1 cellular context compared by ENCODE assay signal in the genomic region with DNA sequence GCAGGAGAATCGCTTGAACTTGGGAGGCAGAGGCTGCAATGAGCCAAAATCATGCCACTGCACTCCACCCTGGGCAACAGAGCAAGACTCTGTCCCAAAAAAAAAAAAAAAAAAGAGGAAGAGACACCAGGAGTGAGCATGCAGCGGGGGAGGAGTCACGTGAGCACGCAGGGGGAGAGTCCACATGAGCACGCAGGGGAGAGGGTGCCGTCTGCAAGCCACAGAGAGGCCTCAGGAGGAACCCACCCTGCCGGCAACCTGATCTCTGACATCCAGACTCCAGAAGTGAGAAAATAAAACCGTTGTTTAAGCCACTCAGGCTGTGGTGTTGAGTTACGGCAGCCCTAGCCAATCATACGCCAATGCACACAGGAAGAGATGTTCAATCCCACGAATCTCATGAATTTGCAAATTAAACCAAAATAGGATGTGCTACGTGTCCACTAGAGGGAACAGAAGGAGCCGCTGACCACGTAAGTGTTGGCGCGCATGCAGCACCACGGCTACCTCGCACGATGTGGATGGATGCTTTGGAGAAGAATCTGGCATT.
TF ChIP-seq lines count a peak whose summit lies in the region.

No MANE protein-coding gene starts in this region.

TF ChIP-seq in WTC11, 78 proteins besides CTCF, POLR2A, EP300 and RAD21 (continued from another document):
- TF ChIP-seq, protein P1, sequence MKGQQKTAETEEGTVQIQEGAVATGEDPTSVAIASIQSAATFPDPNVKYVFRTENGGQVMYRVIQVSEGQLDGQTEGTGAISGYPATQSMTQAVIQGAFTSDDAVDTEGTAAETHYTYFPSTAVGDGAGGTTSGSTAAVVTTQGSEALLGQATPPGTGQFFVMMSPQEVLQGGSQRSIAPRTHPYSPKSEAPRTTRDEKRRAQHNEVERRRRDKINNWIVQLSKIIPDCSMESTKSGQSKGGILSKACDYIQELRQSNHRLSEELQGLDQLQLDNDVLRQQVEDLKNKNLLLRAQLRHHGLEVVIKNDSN (CRISPR knock-in tag; IDR thresholded peaks at IDR 0.05): no peak
- TF ChIP-seq SMAD3 (CRISPR knock-in tag; IDR thresholded peaks at IDR 0.05; ENCODE audit: borderline replicate concordance): no peak
- TF ChIP-seq CREM (CRISPR knock-in tag; IDR thresholded peaks at IDR 0.05): no peak
- TF ChIP-seq, protein P2, sequence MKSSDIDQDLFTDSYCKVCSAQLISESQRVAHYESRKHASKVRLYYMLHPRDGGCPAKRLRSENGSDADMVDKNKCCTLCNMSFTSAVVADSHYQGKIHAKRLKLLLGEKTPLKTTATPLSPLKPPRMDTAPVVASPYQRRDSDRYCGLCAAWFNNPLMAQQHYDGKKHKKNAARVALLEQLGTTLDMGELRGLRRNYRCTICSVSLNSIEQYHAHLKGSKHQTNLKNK (CRISPR knock-in tag; IDR thresholded peaks at IDR 0.05): no peak
- TF ChIP-seq, protein P3, sequence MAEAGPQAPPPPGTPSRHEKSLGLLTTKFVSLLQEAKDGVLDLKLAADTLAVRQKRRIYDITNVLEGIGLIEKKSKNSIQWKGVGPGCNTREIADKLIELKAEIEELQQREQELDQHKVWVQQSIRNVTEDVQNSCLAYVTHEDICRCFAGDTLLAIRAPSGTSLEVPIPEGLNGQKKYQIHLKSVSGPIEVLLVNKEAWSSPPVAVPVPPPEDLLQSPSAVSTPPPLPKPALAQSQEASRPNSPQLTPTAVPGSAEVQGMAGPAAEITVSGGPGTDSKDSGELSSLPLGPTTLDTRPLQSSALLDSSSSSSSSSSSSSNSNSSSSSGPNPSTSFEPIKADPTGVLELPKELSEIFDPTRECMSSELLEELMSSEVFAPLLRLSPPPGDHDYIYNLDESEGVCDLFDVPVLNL (CRISPR knock-in tag; IDR thresholded peaks at IDR 0.05; ENCODE audit: borderline replicate concordance, low read depth): no peak
- TF ChIP-seq, protein P4, sequence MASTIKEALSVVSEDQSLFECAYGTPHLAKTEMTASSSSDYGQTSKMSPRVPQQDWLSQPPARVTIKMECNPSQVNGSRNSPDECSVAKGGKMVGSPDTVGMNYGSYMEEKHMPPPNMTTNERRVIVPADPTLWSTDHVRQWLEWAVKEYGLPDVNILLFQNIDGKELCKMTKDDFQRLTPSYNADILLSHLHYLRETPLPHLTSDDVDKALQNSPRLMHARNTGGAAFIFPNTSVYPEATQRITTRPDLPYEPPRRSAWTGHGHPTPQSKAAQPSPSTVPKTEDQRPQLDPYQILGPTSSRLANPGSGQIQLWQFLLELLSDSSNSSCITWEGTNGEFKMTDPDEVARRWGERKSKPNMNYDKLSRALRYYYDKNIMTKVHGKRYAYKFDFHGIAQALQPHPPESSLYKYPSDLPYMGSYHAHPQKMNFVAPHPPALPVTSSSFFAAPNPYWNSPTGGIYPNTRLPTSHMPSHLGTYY (CRISPR knock-in tag; IDR thresholded peaks at IDR 0.05): no peak
- TF ChIP-seq MXD4 (CRISPR knock-in tag; IDR thresholded peaks at IDR 0.05; ENCODE audit: borderline replicate concordance): no peak
- TF ChIP-seq ZNF423 (CRISPR knock-in tag; IDR thresholded peaks at IDR 0.05): no peak
- TF ChIP-seq ZNF396 (CRISPR knock-in tag; IDR thresholded peaks at IDR 0.05; ENCODE audit: borderline replicate concordance): no peak
- TF ChIP-seq ZNF232 (CRISPR knock-in tag; IDR thresholded peaks at IDR 0.05): no peak
- no peak for TF ChIP-seq ETV6 (CRISPR knock-in tag; IDR thresholded peaks at IDR 0.05)
- TF ChIP-seq RORB (CRISPR knock-in tag; IDR thresholded peaks at IDR 0.05): no peak
- TF ChIP-seq FOXK1 (CRISPR knock-in tag; IDR thresholded peaks at IDR 0.05): no peak
